In the genomic region with DNA sequence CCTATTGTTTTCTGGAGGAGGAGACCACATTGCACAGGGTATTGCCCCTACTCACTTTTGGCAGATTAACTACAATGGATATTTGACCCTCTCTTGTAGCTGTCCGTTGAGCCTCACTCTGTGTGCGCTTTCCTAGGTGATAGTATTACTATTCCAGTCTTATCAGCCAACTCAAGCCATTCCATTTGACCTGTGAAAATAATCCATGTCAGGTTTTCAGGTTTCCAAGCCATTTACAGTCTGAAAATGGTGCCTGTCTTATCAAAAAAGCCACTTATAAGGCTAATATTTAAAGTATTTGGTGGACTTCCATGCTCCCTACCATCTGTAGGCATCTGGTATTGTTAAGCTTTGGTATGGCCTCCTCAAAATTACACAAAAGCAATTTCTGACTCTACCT, we compare ENCODE assay signal across 32 cellular contexts.
"Had no signal": no experiment of that assay in that cellular context is flagged by ENCODE, and none has a peak within 500 bp of the region (broad histone marks: within the 10 kb centered on the region; RNA-seq: fewer than 3 reads in every experiment).

No MANE protein-coding gene starts in this region.

- H3K4me1 ChIP-seq: ascending aorta, breast epithelium, colonic mucosa, esophagus squamous epithelium, gastroesophageal sphincter had no signal

- DNase-seq: activated CD4-positive, alpha-beta memory T cell treated with anti-CD3 and anti-CD28 coated beads for 36 hours; activated CD4-positive, alpha-beta T cell treated with anti-CD3 and anti-CD28 coated beads for 36 hours; activated CD4-positive, alpha-beta T cell treated with anti-CD3 and anti-CD28 coated beads, Interleukin-2, amount 10 ng/mL, durations not matched to agents 24 days and 14 days; activated CD4-positive, CD25-positive, alpha-beta regulatory T cell; activated CD4-positive, CD25-positive, alpha-beta regulatory T cell treated with anti-CD3 and anti-CD28 coated beads, Interleukin-2, amount 50 U/mL, for 72 hours; activated CD8-positive, alpha-beta memory T cell treated with anti-CD3 and anti-CD28 coated beads, Interleukin-2, amount 10 ng/mL, durations not matched to agents 7 days and 5 days; activated CD8-positive, alpha-beta memory T cell treated with anti-CD3 and anti-CD28 coated beads, Interleukin-2, amount 50 U/mL, for 4 hours; activated CD8-positive, alpha-beta T cell treated with anti-CD3 and anti-CD28 coated beads, Interleukin-2, amount 10 ng/mL, durations not matched to agents 7 days and 5 days; activated gamma-delta T cell; activated naive CD4-positive, alpha-beta T cell; activated naive CD4-positive, alpha-beta T cell treated with anti-CD3 and anti-CD28 coated beads, Interleukin-2, amount 10 ng/mL, durations not matched to agents 7 days and 5 days; activated naive CD8-positive, alpha-beta T cell treated with anti-CD3 and anti-CD28 coated beads, Interleukin-2, amount 10 ng/mL, durations not matched to agents 7 days and 5 days; activated T-cell treated with anti-CD3 and anti-CD28 coated beads, Interleukin-2, amount 50 U/mL, for 1 hour; activated T-cell treated with anti-CD3 and anti-CD28 coated beads, Interleukin-2, amount 50 U/mL, for 72 hours; central memory CD4-positive, alpha-beta T cell; cerebellar nuclear complex; colonic mucosa; effector CD8-positive, alpha-beta T cell; esophagus squamous epithelium; foreskin melanocyte; heart right ventricle; T-helper 17 cell; T1000; WERI-Rb-1 had no signal

- H3K4me1 Mint-ChIP-seq: activated CD4-positive, alpha-beta T cell treated with anti-CD3 and anti-CD28 coated beads for 36 hours; activated naive CD4-positive, alpha-beta T cell treated with anti-CD3 and anti-CD28 coated beads, Interleukin-2, amount 10 ng/mL, durations not matched to agents 7 days and 5 days; T-helper 17 cell had no signal

- H3K4me3 Mint-ChIP-seq: activated CD4-positive, alpha-beta memory T cell treated with anti-CD3 and anti-CD28 coated beads for 36 hours; activated CD4-positive, alpha-beta T cell treated with anti-CD3 and anti-CD28 coated beads for 36 hours; activated CD4-positive, alpha-beta T cell treated with anti-CD3 and anti-CD28 coated beads, Interleukin-2, amount 10 ng/mL, durations not matched to agents 24 days and 14 days; activated CD8-positive, alpha-beta memory T cell treated with anti-CD3 and anti-CD28 coated beads, Interleukin-2, amount 10 ng/mL, durations not matched to agents 7 days and 5 days; activated CD8-positive, alpha-beta T cell treated with anti-CD3 and anti-CD28 coated beads, Interleukin-2, amount 10 ng/mL, durations not matched to agents 7 days and 5 days; activated naive CD4-positive, alpha-beta T cell treated with anti-CD3 and anti-CD28 coated beads, Interleukin-2, amount 10 ng/mL, durations not matched to agents 7 days and 5 days; activated naive CD8-positive, alpha-beta T cell treated with anti-CD3 and anti-CD28 coated beads, Interleukin-2, amount 10 ng/mL, durations not matched to agents 7 days and 5 days; activated T-cell treated with anti-CD3 and anti-CD28 coated beads, Interleukin-2, amount 50 U/mL, for 72 hours; brain; T-helper 17 cell; T-helper 2 cell treated with Interferon-gamma antibody and Interleukin-4, amounts not matched to agents 5 μg/mL and 100 μg/mL, for 36 hours had no signal

- H3K36me3 Mint-ChIP-seq: activated CD4-positive, alpha-beta memory T cell treated with anti-CD3 and anti-CD28 coated beads for 36 hours; activated naive CD4-positive, alpha-beta T cell treated with anti-CD3 and anti-CD28 coated beads, Interleukin-2, amount 10 ng/mL, durations not matched to agents 7 days and 5 days; activated naive CD4-positive, alpha-beta T cell treated with anti-CD3 and anti-CD28 coated beads, Interleukin-2, amount 50 U/mL, for 72 hours; brain had no signal

- H3K27me3 ChIP-seq: ascending aorta, breast epithelium, cardiac muscle cell, colonic mucosa, esophagus squamous epithelium, gastroesophageal sphincter, heart right ventricle had no signal

- H3K9me3 ChIP-seq: ascending aorta, breast epithelium, colonic mucosa, esophagus squamous epithelium, heart right ventricle had no signal

- H3K4me3 ChIP-seq: ascending aorta, breast epithelium, cardiac muscle cell, colonic mucosa, esophagus squamous epithelium, gastroesophageal sphincter, heart right ventricle had no signal

- H3K27ac ChIP-seq: ascending aorta, breast epithelium, cardiac muscle cell, colonic mucosa, epithelial cell of prostate, esophagus squamous epithelium, gastroesophageal sphincter, heart right ventricle, WERI-Rb-1 had no signal

- H3K36me3 ChIP-seq: ascending aorta, breast epithelium, cardiac muscle cell, colonic mucosa, esophagus squamous epithelium, gastroesophageal sphincter, heart right ventricle, WERI-Rb-1 had no signal

- H3K27me3 Mint-ChIP-seq: activated CD8-positive, alpha-beta memory T cell treated with anti-CD3 and anti-CD28 coated beads, Interleukin-2, amount 10 ng/mL, durations not matched to agents 7 days and 5 days; activated naive CD8-positive, alpha-beta T cell treated with anti-CD3 and anti-CD28 coated beads, Interleukin-2, amount 10 ng/mL, durations not matched to agents 7 days and 5 days; brain had no signal

- H3K27ac Mint-ChIP-seq: activated CD4-positive, alpha-beta memory T cell treated with anti-CD3 and anti-CD28 coated beads for 36 hours; activated CD4-positive, alpha-beta T cell treated with anti-CD3 and anti-CD28 coated beads for 36 hours; activated CD4-positive, alpha-beta T cell treated with anti-CD3 and anti-CD28 coated beads, Interleukin-2, amount 10 ng/mL, durations not matched to agents 24 days and 14 days; activated CD8-positive, alpha-beta memory T cell treated with anti-CD3 and anti-CD28 coated beads, Interleukin-2, amount 10 ng/mL, durations not matched to agents 7 days and 5 days; activated CD8-positive, alpha-beta T cell treated with anti-CD3 and anti-CD28 coated beads, Interleukin-2, amount 10 ng/mL, durations not matched to agents 7 days and 5 days; activated naive CD4-positive, alpha-beta T cell treated with anti-CD3 and anti-CD28 coated beads, Interleukin-2, amount 10 ng/mL, durations not matched to agents 7 days and 5 days; activated naive CD4-positive, alpha-beta T cell treated with anti-CD3 and anti-CD28 coated beads, Interleukin-2, amount 50 U/mL, for 72 hours; activated naive CD8-positive, alpha-beta T cell treated with anti-CD3 and anti-CD28 coated beads, Interleukin-2, amount 10 ng/mL, durations not matched to agents 7 days and 5 days; brain; T-helper 17 cell; T-helper 2 cell treated with Interferon-gamma antibody and Interleukin-4, amounts not matched to agents 5 μg/mL and 100 μg/mL, for 36 hours had no signal

- ATAC-seq: activated CD4-positive, alpha-beta T cell treated with anti-CD3 and anti-CD28 coated beads for 36 hours; activated CD8-positive, alpha-beta memory T cell treated with anti-CD3 and anti-CD28 coated beads, Interleukin-2, amount 10 ng/mL, durations not matched to agents 7 days and 5 days; activated CD8-positive, alpha-beta T cell treated with anti-CD3 and anti-CD28 coated beads, Interleukin-2, amount 10 ng/mL, durations not matched to agents 7 days and 5 days; activated naive CD4-positive, alpha-beta T cell treated with anti-CD3 and anti-CD28 coated beads, Interleukin-2, amount 50 U/mL, for 72 hours; activated T-cell treated with anti-CD3 and anti-CD28 coated beads, Interleukin-2, amount 50 U/mL, for 72 hours; gastroesophageal sphincter; heart right ventricle; T-helper 17 cell had no signal

- H3K9me3 Mint-ChIP-seq: activated CD4-positive, alpha-beta memory T cell treated with anti-CD3 and anti-CD28 coated beads for 36 hours; activated CD4-positive, alpha-beta T cell treated with anti-CD3 and anti-CD28 coated beads, Interleukin-2, amount 10 ng/mL, durations not matched to agents 24 days and 14 days; activated naive CD4-positive, alpha-beta T cell treated with anti-CD3 and anti-CD28 coated beads, Interleukin-2, amount 10 ng/mL, durations not matched to agents 7 days and 5 days had no signal
